In the genomic region with DNA sequence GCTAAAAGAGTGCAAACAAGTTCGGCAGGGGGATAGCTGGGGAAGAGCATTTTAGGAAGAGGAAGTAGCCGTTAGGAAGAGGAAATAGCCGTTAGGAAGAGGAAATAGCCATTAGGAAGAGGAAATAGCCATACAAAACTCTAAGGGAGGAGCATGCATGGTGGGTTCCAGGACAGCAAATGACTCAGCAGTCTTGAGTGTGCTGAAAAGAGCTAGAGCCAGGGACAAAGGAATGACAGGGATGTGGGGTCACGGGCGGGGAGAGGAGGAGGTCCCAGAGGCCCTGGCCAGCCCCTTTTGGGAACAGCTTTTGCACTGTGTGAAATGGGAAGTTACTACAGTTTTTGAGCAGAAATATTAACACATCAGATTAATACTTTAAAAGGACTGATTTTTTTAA, we compare ENCODE assay signal across 17 cellular contexts.
DNase-seq lines count a peak whose midpoint lies in the region; ATAC-seq and TF ChIP-seq lines count a peak whose summit lies in the region.
"Had no signal": no experiment of that assay in that cellular context is flagged by ENCODE, and none has a peak within 500 bp of the region (broad histone marks: within the 10 kb centered on the region; RNA-seq: fewer than 3 reads in every experiment).

No MANE protein-coding gene starts in this region.

- H3K4me1 ChIP-seq in GM23248 (ENCODE audit: insufficient read depth) (no peaks in the 10 kb centered on the region), hepatocyte (ENCODE audit: insufficient read depth) (no peaks in the 10 kb centered on the region)

- WGBS in GM23248 (ENCODE audit: low coverage in 1 of 2, low lambda C conversion rate in 2 of 2, missing lambda C conversion rate in 2 of 2), 2 experiments = 37 to 39% methylated on average over 5 of the region's 5 CpGs
- 82% methylated on average over 5 of the region's 5 CpGs for WGBS in hepatocyte (ENCODE audit: low lambda C conversion rate, missing lambda C conversion rate)

- in situ Hi-C loops in GM23248 (cut with MboI) = no loop called here

- H3K36me3 ChIP-seq in GM23248 (ENCODE audit: low read depth) (no peaks in the 10 kb centered on the region), hepatocyte (replicated peaks; ENCODE audit: insufficient read depth, low read depth) (no peaks in the 10 kb centered on the region)

- no peaks in the 10 kb centered on the region for H3K27me3 ChIP-seq in GM23248 (replicated peaks; ENCODE audit: insufficient read depth)
- H3K27me3 ChIP-seq in hepatocyte = no peaks in the 10 kb centered on the region

- H2AFZ ChIP-seq in GM23248 = no peak overlapping the region
- no peak overlapping the region for H2AFZ ChIP-seq in hepatocyte

- no peak for TF ChIP-seq CTCF in hepatocyte (IDR thresholded peaks at IDR 0.05; ENCODE audit: poor library complexity)

- H3K27ac ChIP-seq in GM23248 (no peak overlapping the region), hepatocyte (peak overlapping the region; percentile 14)
- H3K27ac ChIP-seq: epithelial cell of prostate had no signal

- H3K9me3 ChIP-seq in GM23248 (ENCODE audit: low read depth) (peaks cover under 1% of the 10 kb centered on the region), hepatocyte (ENCODE audit: low read depth) (no peaks in the 10 kb centered on the region)

- H4K20me1 ChIP-seq in GM23248 (ENCODE audit: insufficient read depth) (no peaks in the 10 kb centered on the region), hepatocyte (ENCODE audit: insufficient read depth, poor library complexity, severe bottlenecking) (no peaks in the 10 kb centered on the region)

- ATAC-seq in GM18867 (IDR thresholded peaks at IDR 0.05; ENCODE audit: unreplicated experiment) = no peak
- ATAC-seq in GM18517 (IDR thresholded peaks at IDR 0.05; ENCODE audit: unreplicated experiment) = no peak
- ATAC-seq: left lobe of liver had no signal

- H3F3A ChIP-seq in GM23248 (ENCODE audit: insufficient read depth) = no peaks in the 10 kb centered on the region

- H3K4me2 ChIP-seq in GM23248 (ENCODE audit: unreplicated experiment) (no peak overlapping the region), hepatocyte (peak overlapping the region; percentile 18)

- H3K9me2 ChIP-seq in GM23248 (ENCODE audit: insufficient read depth) = no peaks in the 10 kb centered on the region
- no peaks in the 10 kb centered on the region for H3K9me2 ChIP-seq in hepatocyte (replicated peaks; ENCODE audit: insufficient read depth)

- DNase-seq in GM23248 (peak; percentile 7), SKM-1 (lab: John Stamatoyannopoulos, UW; ENCODE audit: unreplicated experiment) (peak; percentile 13), hepatocyte (ENCODE audit: low spot score) (peak; percentile 12), skeletal muscle cell (ENCODE audit: low read depth) (peak; percentile 14), HPDE6-E6E7 (ENCODE audit: extremely low spot score) (no peak)
- DNase-seq in stimulated activated CD4-positive, alpha-beta T cell treated with anti-CD3 and anti-CD28 coated beads, Interleukin-1b, Interleukin-23, amount 100 ng/mL, for 48 hours = no peak
- DNase-seq: activated T-cell treated with anti-CD3 and anti-CD28 coated beads, Interleukin-2, amount 50 U/mL, for 1 hour; caudate nucleus; COR-L47; NCI-H2227 treated with DMSO at 0.1 percent for 48 hours; RPMI8226; stimulated activated CD4-positive, alpha-beta T cell treated with anti-CD3 and anti-CD28 coated beads, Interleukin-2, amount 100 ng/mL, for 24 hours; stimulated activated naive CD4-positive, alpha-beta T cell treated with Interleukin-2 at 50 U/mL for 16 hours had no signal

- H3K4me3 ChIP-seq in GM23248 (no peak overlapping the region), hepatocyte (no peak overlapping the region), skeletal muscle cell (ENCODE audit: low read depth, low read length) (no peak overlapping the region)

- H3K79me2 ChIP-seq in GM23248 (ENCODE audit: insufficient read depth) (no peaks in the 10 kb centered on the region), hepatocyte (no peaks in the 10 kb centered on the region)

- H3K9ac ChIP-seq in GM23248 = no peak overlapping the region

Comparison
In these comparisons a context has a peak if more than half of its experiments do, and no peak if none do; other contexts are left out.
1. DNase-seq: peak in GM23248 (single experiment), SKM-1 (single experiment), hepatocyte (single experiment) and skeletal muscle cell (single experiment); none in HPDE6-E6E7 (single experiment) and stimulated activated CD4-positive, alpha-beta T cell treated with anti-CD3 and anti-CD28 coated beads, Interleukin-1b, Interleukin-23, amount 100 ng/mL, for 48 hours (single experiment).